In genomic region chr5:80141681-80142080, GRCh38 we compare ENCODE assay signal across 9 cellular contexts.
A peak's percentile ranks its signal among the peaks of the same experiment; 100 is the strongest.
DNase-seq lines count a peak whose midpoint lies in the region; ATAC-seq lines count a peak whose summit lies in the region.
"Had no signal": no experiment of that assay in that cellular context is flagged by ENCODE, and none has a peak within 500 bp of the region (broad histone marks: within the 10 kb centered on the region; RNA-seq: fewer than 3 reads in every experiment).

No MANE protein-coding gene starts in this region.

- H3K36me3 ChIP-seq in KOPT-K1 (ENCODE audit: insufficient read depth, low read length) = peaks cover 89% of the 10 kb centered on the region
- H3K36me3 ChIP-seq in stomach smooth muscle (ENCODE audit: control insufficient read depth in 2 of 2, insufficient read depth in 2 of 2, low read length in 2 of 2) = peaks cover 0 to 3% of the 10 kb centered on the region in 2 donors

- H3K4me3 ChIP-seq in stomach smooth muscle (ENCODE audit: low read length in 2 of 2) = peak overlapping the region in 1 of 2 donors; percentile 49

- H3K27ac Mint-ChIP-seq in activated naive CD8-positive, alpha-beta T cell treated with anti-CD3 and anti-CD28 coated beads for 36 hours = peak overlapping the region; percentile 86
- H3K27ac Mint-ChIP-seq: immature natural killer cell had no signal

- no peaks in the 10 kb centered on the region for H3K27me3 ChIP-seq in layer of hippocampus (ENCODE audit: control insufficient read depth, insufficient read depth, low read length)
- H3K27me3 ChIP-seq in stomach smooth muscle (ENCODE audit: control insufficient read depth in 1 of 2, insufficient read depth in 2 of 2, low read length in 2 of 2) = no peaks in the 10 kb centered on the region

- ATAC-seq in HG03135 (IDR thresholded peaks at IDR 0.05; ENCODE audit: unreplicated experiment) = no peak

- peaks cover 56% of the 10 kb centered on the region for H3K4me1 Mint-ChIP-seq in activated naive CD8-positive, alpha-beta T cell treated with anti-CD3 and anti-CD28 coated beads for 36 hours

- no peak overlapping the region for H3K4me3 Mint-ChIP-seq in activated naive CD8-positive, alpha-beta T cell treated with anti-CD3 and anti-CD28 coated beads for 36 hours
- H3K4me3 Mint-ChIP-seq: immature natural killer cell had no signal

- peak overlapping the region; percentile 24 to 79 for H3K9ac ChIP-seq in stomach smooth muscle (ENCODE audit: low read length in 2 of 2)
- H3K9ac ChIP-seq: SK-N-SH had no signal

- peaks cover 34% of the 10 kb centered on the region for H3K36me3 Mint-ChIP-seq in activated naive CD8-positive, alpha-beta T cell treated with anti-CD3 and anti-CD28 coated beads for 36 hours

- H3K27ac ChIP-seq in KOPT-K1 (ENCODE audit: low read depth, low read length, poor library complexity, severe bottlenecking) = peak overlapping the region; percentile 94
- peak overlapping the region; percentile 66 for H3K27ac ChIP-seq in layer of hippocampus (ENCODE audit: low read depth, low read length)
- H3K27ac ChIP-seq in stomach smooth muscle (ENCODE audit: low read length) = peak overlapping the region; percentile 95

- no peak for DNase-seq in activated naive CD8-positive, alpha-beta T cell treated with anti-CD3 and anti-CD28 coated beads for 36 hours
- DNase-seq in kidney glomerular epithelial cell (lab: John Stamatoyannopoulos, UW) (no peak), HPDE6-E6E7 (ENCODE audit: extremely low spot score) (no peak)
- DNase-seq: immature natural killer cell had no signal

- peaks cover 25% of the 10 kb centered on the region for H3K4me1 ChIP-seq in stomach smooth muscle (ENCODE audit: control insufficient read depth, insufficient read depth, low read length)

- H3K9me3 ChIP-seq in KOPT-K1 (ENCODE audit: insufficient read depth, low read length, poor library complexity, severe bottlenecking) (no peaks in the 10 kb centered on the region), stomach smooth muscle (ENCODE audit: control insufficient read depth in 2 of 2, low read length in 2 of 2) (no peaks in the 10 kb centered on the region)
- H3K9me3 ChIP-seq: SK-N-SH had no signal

- H3K9me3 Mint-ChIP-seq in activated naive CD8-positive, alpha-beta T cell treated with anti-CD3 and anti-CD28 coated beads for 36 hours = no peaks in the 10 kb centered on the region
- H3K9me3 Mint-ChIP-seq: immature natural killer cell had no signal

- H3K27me3 Mint-ChIP-seq in activated naive CD8-positive, alpha-beta T cell treated with anti-CD3 and anti-CD28 coated beads for 36 hours = no peaks in the 10 kb centered on the region
